ENCODE assay signal across 1 cellular context in the genomic region with DNA sequence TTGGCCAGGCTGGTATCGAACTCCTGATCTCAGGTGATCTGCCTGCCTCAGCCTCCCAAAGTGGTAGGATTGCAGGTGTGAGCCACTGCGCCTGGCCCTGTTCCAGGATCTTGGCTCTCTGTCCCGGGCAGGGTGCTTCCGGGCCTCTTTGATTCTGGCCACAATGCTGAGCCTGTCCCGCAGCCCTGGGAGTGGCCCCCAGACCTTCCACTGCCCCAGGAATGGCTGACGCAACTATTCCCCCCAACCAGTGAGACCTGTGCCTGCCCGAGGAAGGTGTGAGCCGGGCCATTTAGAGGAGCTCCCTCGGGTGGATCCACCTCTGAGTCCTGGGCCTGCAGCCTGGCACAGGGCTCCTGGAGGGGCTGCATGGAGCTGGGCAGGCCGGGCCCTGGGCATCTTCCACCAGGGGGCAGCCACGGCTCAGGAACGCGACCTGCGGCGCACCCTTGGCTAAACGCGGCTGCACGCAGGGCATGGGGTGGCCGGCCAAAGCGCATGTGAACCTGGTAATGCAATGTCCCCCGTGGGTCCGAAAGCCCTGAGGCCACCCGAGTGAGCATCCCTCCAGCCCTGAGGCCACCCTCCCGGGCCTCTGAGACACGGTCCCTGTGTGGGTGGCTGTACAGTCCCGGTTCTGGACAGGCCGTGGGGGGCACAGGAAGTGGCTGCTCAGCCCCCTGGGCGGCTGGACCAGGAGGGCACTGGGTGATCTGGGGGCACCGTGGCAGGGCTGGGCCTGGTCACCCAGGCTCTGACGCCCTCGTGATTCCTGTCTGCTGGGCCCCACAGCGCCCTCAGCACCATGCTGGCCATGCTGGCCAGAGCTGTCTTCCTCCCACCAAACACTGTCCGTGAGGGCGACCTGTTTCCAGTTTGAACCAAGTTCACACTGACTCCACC.
A peak's percentile ranks its signal among the peaks of the same experiment; 100 is the strongest.
TF ChIP-seq lines count a peak whose summit lies in the region.

No MANE protein-coding gene starts in this region.

TF ChIP-seq in K562, 482 proteins besides CTCF, POLR2A, EP300 and RAD21 (continued from another document and continues in another):
- TF ChIP-seq, protein P1, sequence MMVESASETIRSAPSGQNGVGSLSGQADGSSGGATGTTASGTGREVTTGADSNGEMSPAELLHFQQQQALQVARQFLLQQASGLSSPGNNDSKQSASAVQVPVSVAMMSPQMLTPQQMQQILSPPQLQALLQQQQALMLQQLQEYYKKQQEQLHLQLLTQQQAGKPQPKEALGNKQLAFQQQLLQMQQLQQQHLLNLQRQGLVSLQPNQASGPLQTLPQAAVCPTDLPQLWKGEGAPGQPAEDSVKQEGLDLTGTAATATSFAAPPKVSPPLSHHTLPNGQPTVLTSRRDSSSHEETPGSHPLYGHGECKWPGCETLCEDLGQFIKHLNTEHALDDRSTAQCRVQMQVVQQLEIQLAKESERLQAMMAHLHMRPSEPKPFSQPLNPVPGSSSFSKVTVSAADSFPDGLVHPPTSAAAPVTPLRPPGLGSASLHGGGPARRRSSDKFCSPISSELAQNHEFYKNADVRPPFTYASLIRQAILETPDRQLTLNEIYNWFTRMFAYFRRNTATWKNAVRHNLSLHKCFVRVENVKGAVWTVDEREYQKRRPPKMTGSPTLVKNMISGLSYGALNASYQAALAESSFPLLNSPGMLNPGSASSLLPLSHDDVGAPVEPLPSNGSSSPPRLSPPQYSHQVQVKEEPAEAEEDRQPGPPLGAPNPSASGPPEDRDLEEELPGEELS (CRISPR knock-in tag; IDR thresholded peaks at IDR 0.05; ENCODE audit: borderline replicate concordance) = peak; percentile 42; the same call in 1 of the 2 replicates
- TF ChIP-seq RB1 (IDR thresholded peaks at IDR 0.05; ENCODE audit: low read depth) (peak; percentile 64; the same call in 1 of the 2 replicates), SMAD3 (CRISPR knock-in tag; conservative IDR thresholded peaks at IDR 0.05) (no peak), ZNF79 (CRISPR knock-in tag; IDR thresholded peaks at IDR 0.05; ENCODE audit: low read depth) (no peak), FOS (IDR thresholded peaks at IDR 0.05; ENCODE audit: extremely low read depth, insufficient read length) (no peak), ILK (tag; IDR thresholded peaks at IDR 0.05; ENCODE audit: borderline replicate concordance, low read depth) (no peak), KAT8 (IDR thresholded peaks at IDR 0.05; ENCODE audit: low read depth) (no peak), NEUROD1 (IDR thresholded peaks at IDR 0.05; ENCODE audit: borderline replicate concordance, low read depth, low read length, partially characterized antibody) (no peak), SNRNP70 (optimal IDR thresholded peaks at IDR 0.05; ENCODE audit: low read depth, low read length) (no peak), ZNF507 (tag; conservative IDR thresholded peaks at IDR 0.05) (no peak), ZNF589 (CRISPR knock-in tag; IDR thresholded peaks at IDR 0.05; ENCODE audit: low read depth) (no peak), MEF2A (IDR thresholded peaks at IDR 0.05; ENCODE audit: control insufficient read depth, low read depth, low read length) (no peak), GABPA (tag; conservative IDR thresholded peaks at IDR 0.05; ENCODE audit: low read depth) (no peak), HMG20B (CRISPR knock-in tag; IDR thresholded peaks at IDR 0.05) (no peak), CBX3 (IDR thresholded peaks at IDR 0.05; ENCODE audit: borderline replicate concordance in 1 of 2, low read length in 2 of 2) (no peak), ZNF57 (CRISPR knock-in tag; IDR thresholded peaks at IDR 0.05) (no peak), SMARCC2 (IDR thresholded peaks at IDR 0.05; ENCODE audit: low read depth) (no peak), MIER1 (IDR thresholded peaks at IDR 0.05; ENCODE audit: low read depth) (no peak), PHF21A (IDR thresholded peaks at IDR 0.05; ENCODE audit: borderline replicate concordance, low read depth) (no peak), ZSCAN32 (CRISPR knock-in tag; IDR thresholded peaks at IDR 0.05) (no peak), MBD2 (IDR thresholded peaks at IDR 0.05; ENCODE audit: borderline replicate concordance, low read depth) (no peak), ZC3H11A (IDR thresholded peaks at IDR 0.05; ENCODE audit: low read depth, low read length) (no peak), TSC22D4 (tag; IDR thresholded peaks at IDR 0.05) (no peak), ZBTB8A (IDR thresholded peaks at IDR 0.05; ENCODE audit: partially characterized antibody) (no peak), MCM2 (IDR thresholded peaks at IDR 0.05; ENCODE audit: low read depth) (no peak), TRIM24 (IDR thresholded peaks at IDR 0.05) (no peak), TRIM28 (IDR thresholded peaks at IDR 0.05) (no peak), STAG1 (CRISPR knock-in tag; IDR thresholded peaks at IDR 0.05; ENCODE audit: borderline replicate concordance) (peak; percentile 86; the same call in 1 of the 2 replicates), CBFB (CRISPR knock-in tag; IDR thresholded peaks at IDR 0.05) (peak; percentile 65; the same call in 1 of the 2 replicates)
- TF ChIP-seq, protein P2, sequence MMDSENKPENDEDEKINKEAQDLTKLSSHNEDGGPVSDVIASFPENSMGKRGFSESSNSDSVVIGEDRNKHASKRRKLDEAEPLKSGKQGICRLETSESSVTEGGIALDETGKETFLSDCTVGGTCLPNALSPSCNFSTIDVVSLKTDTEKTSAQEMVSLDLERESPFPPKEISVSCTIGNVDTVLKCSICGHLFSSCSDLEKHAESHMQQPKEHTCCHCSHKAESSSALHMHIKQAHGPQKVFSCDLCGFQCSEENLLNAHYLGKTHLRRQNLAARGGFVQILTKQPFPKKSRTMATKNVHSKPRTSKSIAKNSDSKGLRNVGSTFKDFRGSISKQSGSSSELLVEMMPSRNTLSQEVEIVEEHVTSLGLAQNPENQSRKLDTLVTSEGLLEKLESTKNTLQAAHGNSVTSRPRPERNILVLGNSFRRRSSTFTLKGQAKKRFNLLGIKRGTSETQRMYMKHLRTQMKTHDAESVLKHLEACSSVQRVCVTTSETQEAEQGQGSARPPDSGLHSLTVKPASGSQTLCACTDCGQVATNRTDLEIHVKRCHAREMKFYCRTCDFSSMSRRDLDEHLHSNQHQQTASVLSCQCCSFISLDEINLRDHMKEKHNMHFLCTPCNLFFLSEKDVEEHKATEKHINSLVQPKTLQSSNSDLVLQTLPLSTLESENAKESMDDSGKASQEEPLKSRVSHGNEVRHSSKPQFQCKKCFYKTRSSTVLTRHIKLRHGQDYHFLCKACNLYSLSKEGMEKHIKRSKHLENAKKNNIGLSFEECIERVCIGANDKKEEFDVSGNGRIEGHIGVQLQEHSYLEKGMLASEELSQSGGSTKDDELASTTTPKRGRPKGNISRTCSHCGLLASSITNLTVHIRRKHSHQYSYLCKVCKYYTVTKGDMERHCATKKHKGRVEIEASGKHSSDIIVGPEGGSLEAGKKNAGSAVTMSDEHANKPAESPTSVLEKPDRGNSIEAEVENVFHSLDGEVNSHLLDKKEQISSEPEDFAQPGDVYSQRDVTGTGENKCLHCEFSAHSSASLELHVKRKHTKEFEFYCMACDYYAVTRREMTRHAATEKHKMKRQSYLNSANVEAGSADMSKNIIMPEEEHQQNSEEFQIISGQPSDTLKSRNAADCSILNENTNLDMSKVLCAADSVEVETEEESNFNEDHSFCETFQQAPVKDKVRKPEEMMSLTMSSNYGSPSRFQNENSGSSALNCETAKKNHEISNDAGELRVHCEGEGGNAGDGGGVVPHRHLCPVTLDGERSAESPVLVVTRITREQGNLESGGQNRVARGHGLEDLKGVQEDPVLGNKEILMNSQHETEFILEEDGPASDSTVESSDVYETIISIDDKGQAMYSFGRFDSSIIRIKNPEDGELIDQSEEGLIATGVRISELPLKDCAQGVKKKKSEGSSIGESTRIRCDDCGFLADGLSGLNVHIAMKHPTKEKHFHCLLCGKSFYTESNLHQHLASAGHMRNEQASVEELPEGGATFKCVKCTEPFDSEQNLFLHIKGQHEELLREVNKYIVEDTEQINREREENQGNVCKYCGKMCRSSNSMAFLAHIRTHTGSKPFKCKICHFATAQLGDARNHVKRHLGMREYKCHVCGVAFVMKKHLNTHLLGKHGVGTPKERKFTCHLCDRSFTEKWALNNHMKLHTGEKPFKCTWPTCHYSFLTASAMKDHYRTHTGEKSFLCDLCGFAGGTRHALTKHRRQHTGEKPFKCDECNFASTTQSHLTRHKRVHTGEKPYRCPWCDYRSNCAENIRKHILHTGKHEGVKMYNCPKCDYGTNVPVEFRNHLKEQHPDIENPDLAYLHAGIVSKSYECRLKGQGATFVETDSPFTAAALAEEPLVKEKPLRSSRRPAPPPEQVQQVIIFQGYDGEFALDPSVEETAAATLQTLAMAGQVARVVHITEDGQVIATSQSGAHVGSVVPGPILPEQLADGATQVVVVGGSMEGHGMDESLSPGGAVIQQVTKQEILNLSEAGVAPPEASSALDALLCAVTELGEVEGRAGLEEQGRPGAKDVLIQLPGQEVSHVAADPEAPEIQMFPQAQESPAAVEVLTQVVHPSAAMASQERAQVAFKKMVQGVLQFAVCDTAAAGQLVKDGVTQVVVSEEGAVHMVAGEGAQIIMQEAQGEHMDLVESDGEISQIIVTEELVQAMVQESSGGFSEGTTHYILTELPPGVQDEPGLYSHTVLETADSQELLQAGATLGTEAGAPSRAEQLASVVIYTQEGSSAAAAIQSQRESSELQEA (IDR thresholded peaks at IDR 0.05; ENCODE audit: low read depth) = no peak
- TF ChIP-seq, protein P3, sequence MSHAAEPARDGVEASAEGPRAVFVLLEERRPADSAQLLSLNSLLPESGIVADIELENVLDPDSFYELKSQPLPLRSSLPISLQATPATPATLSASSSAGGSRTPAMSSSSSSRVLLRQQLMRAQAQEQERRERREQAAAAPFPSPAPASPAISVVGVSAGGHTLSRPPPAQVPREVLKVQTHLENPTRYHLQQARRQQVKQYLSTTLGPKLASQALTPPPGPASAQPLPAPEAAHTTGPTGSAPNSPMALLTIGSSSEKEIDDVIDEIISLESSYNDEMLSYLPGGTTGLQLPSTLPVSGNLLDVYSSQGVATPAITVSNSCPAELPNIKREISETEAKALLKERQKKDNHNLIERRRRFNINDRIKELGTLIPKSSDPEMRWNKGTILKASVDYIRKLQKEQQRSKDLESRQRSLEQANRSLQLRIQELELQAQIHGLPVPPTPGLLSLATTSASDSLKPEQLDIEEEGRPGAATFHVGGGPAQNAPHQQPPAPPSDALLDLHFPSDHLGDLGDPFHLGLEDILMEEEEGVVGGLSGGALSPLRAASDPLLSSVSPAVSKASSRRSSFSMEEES (CRISPR knock-in tag; IDR thresholded peaks at IDR 0.05) = no peak
- TF ChIP-seq, protein P4, sequence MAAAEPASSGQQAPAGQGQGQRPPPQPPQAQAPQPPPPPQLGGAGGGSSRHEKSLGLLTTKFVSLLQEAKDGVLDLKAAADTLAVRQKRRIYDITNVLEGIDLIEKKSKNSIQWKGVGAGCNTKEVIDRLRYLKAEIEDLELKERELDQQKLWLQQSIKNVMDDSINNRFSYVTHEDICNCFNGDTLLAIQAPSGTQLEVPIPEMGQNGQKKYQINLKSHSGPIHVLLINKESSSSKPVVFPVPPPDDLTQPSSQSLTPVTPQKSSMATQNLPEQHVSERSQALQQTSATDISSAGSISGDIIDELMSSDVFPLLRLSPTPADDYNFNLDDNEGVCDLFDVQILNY (CRISPR knock-in tag; IDR thresholded peaks at IDR 0.05) = peak; percentile 45; the same call in 1 of the 2 replicates
- TF ChIP-seq, protein P5, sequence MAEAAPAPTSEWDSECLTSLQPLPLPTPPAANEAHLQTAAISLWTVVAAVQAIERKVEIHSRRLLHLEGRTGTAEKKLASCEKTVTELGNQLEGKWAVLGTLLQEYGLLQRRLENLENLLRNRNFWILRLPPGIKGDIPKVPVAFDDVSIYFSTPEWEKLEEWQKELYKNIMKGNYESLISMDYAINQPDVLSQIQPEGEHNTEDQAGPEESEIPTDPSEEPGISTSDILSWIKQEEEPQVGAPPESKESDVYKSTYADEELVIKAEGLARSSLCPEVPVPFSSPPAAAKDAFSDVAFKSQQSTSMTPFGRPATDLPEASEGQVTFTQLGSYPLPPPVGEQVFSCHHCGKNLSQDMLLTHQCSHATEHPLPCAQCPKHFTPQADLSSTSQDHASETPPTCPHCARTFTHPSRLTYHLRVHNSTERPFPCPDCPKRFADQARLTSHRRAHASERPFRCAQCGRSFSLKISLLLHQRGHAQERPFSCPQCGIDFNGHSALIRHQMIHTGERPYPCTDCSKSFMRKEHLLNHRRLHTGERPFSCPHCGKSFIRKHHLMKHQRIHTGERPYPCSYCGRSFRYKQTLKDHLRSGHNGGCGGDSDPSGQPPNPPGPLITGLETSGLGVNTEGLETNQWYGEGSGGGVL (CRISPR knock-in tag; IDR thresholded peaks at IDR 0.05) = no peak
- TF ChIP-seq, protein P6, sequence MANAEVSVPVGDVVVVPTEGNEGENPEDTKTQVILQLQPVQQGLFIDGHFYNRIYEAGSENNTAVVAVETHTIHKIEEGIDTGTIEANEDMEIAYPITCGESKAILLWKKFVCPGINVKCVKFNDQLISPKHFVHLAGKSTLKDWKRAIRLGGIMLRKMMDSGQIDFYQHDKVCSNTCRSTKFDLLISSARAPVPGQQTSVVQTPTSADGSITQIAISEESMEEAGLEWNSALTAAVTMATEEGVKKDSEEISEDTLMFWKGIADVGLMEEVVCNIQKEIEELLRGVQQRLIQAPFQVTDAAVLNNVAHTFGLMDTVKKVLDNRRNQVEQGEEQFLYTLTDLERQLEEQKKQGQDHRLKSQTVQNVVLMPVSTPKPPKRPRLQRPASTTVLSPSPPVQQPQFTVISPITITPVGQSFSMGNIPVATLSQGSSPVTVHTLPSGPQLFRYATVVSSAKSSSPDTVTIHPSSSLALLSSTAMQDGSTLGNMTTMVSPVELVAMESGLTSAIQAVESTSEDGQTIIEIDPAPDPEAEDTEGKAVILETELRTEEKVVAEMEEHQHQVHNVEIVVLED (CRISPR knock-in tag; IDR thresholded peaks at IDR 0.05) = no peak
- TF ChIP-seq, protein P7, sequence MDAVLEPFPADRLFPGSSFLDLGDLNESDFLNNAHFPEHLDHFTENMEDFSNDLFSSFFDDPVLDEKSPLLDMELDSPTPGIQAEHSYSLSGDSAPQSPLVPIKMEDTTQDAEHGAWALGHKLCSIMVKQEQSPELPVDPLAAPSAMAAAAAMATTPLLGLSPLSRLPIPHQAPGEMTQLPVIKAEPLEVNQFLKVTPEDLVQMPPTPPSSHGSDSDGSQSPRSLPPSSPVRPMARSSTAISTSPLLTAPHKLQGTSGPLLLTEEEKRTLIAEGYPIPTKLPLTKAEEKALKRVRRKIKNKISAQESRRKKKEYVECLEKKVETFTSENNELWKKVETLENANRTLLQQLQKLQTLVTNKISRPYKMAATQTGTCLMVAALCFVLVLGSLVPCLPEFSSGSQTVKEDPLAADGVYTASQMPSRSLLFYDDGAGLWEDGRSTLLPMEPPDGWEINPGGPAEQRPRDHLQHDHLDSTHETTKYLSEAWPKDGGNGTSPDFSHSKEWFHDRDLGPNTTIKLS (IDR thresholded peaks at IDR 0.05; ENCODE audit: borderline replicate concordance, low read depth) = peak; percentile 28; the same call in 1 of the 2 replicates
- TF ChIP-seq, protein P8, sequence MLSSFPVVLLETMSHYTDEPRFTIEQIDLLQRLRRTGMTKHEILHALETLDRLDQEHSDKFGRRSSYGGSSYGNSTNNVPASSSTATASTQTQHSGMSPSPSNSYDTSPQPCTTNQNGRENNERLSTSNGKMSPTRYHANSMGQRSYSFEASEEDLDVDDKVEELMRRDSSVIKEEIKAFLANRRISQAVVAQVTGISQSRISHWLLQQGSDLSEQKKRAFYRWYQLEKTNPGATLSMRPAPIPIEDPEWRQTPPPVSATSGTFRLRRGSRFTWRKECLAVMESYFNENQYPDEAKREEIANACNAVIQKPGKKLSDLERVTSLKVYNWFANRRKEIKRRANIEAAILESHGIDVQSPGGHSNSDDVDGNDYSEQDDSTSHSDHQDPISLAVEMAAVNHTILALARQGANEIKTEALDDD (IDR thresholded peaks at IDR 0.05) = no peak
